ENCODE assay signal across 9 cellular contexts in genomic region chr10:48656928-48657327, GRCh38. TPM values are rescaled to one million over a fixed set of nuclear protein-coding genes. Genes with fewer than 3 reads are reported as not detected.
A peak's percentile ranks its signal among the peaks of the same experiment; 100 is the strongest.
DNase-seq lines count a peak whose midpoint lies in the region; ATAC-seq, FAIRE-seq and TF ChIP-seq lines count a peak whose summit lies in the region.
"Had no signal": no experiment of that assay in that cellular context is flagged by ENCODE, and none has a peak within 500 bp of the region (broad histone marks: within the 10 kb centered on the region; RNA-seq: fewer than 3 reads in every experiment).

No MANE protein-coding gene starts in this region.

- H3K27me3 ChIP-seq in AG04450 (ENCODE audit: control insufficient read depth, insufficient read depth, low read length) (peaks cover 5% of the 10 kb centered on the region), HCT116 (ENCODE audit: insufficient read depth, low read length) (peaks cover 14% of the 10 kb centered on the region), K562 (ENCODE audit: control insufficient read depth in 2 of 2, insufficient read depth in 2 of 2, low read length in 2 of 2) (peaks cover 2 to 33% of the 10 kb centered on the region in 2 experiments; a peak in 3 of 5 replicates)
- H3K27me3 ChIP-seq in naive thymus-derived CD4-positive, alpha-beta T cell (ENCODE audit: control insufficient read depth in 2 of 2, insufficient read depth in 2 of 2, low read length in 2 of 2) = no peaks in the 10 kb centered on the region

- no peak for TF ChIP-seq CTCF in AG04450 (IDR thresholded peaks at IDR 0.05; ENCODE audit: low read depth, low read length)
- TF ChIP-seq CTCF in HCT116 (IDR thresholded peaks at IDR 0.05 in 2 of 3, conservative IDR thresholded peaks at IDR 0.05 in 1 of 3; ENCODE audit: borderline replicate concordance in 1 of 3, insufficient read depth in 1 of 3, low read depth in 2 of 3, low read length in 2 of 3) = no peak
- no peak for TF ChIP-seq CTCF in K562 (IDR thresholded peaks at IDR 0.05 in 2 of 3, conservative IDR thresholded peaks at IDR 0.05 in 1 of 3; ENCODE audit: insufficient read depth in 2 of 3, low read depth in 1 of 3, low read length in 3 of 3)

- H3K9me3 ChIP-seq in AG04450 (ENCODE audit: control insufficient read depth, insufficient read depth, low read length) = no peaks in the 10 kb centered on the region
- no peaks in the 10 kb centered on the region for H3K9me3 ChIP-seq in HCT116 (ENCODE audit: control insufficient read depth in 1 of 2, insufficient read depth in 1 of 2, low read depth in 1 of 2, low read length in 2 of 2)
- no peaks in the 10 kb centered on the region for H3K9me3 ChIP-seq in K562 (replicated peaks; ENCODE audit: control insufficient read depth, insufficient read depth, low read depth, low read length)
- H3K9me3 ChIP-seq in naive thymus-derived CD4-positive, alpha-beta T cell (ENCODE audit: control insufficient read depth in 2 of 3, low read length in 3 of 3) = no peaks in the 10 kb centered on the region

- H3K4me3 Mint-ChIP-seq in naive thymus-derived CD4-positive, alpha-beta T cell = peak overlapping the region in 7 of 10 donors; percentile 80 to 91 (median 85)

- H3K4me3 ChIP-seq in AG04450 (ENCODE audit: low read depth, low read length) = peak overlapping the region; percentile 60
- peak overlapping the region; percentile 53 to 69 for H3K4me3 ChIP-seq in HCT116 (replicated peaks in 1 of 2; ENCODE audit: low read depth in 1 of 2, low read length in 2 of 2)
- peak overlapping the region; percentile 45; the same call in 1 of the 2 replicates for H3K4me3 ChIP-seq in K562
- H3K4me3 ChIP-seq in naive thymus-derived CD4-positive, alpha-beta T cell (ENCODE audit: low read length) = peak overlapping the region; percentile 70

- H3K4me2 ChIP-seq in HCT116 (ENCODE audit: low read length) (peak overlapping the region; percentile 98), K562 (ENCODE audit: insufficient read depth, low read length) (peak overlapping the region; percentile 72)

- in situ Hi-C loops in K562 (cut with MboI) = loop anchor here (5.0 to 10.0 kb wide), 3 partner anchors 105 to 858 kb away; no protein-coding TSS in a partner anchor

- TF ChIP-seq RAD21 in HCT116 (IDR thresholded peaks at IDR 0.05; ENCODE audit: low read depth) (no peak), K562 (CRISPR knock-in tag; conservative IDR thresholded peaks at IDR 0.05 in 1 of 2, IDR thresholded peaks at IDR 0.05 in 1 of 2) (no peak)

- BruUV-seq in HCT116 (replicated peaks; lab: Mats Ljungman, UMichigan) (no TSS peak), K562 (replicated peaks; lab: Mats Ljungman, UMichigan) (no TSS peak)

- DNase-seq in AG04450 (ENCODE audit: low read depth, low spot score) (no peak), HCT116 (ENCODE audit: low read depth, low spot score) (no peak), K562 (ENCODE audit: extremely low read depth in 1 of 4, low spot score in 3 of 4) (no peak), NCI-H2227 treated with DMSO at 0.1 percent for 48 hours (lab: John Stamatoyannopoulos, UW) (no peak), HUDEP-2 (lab: John Stamatoyannopoulos, UW; ENCODE audit: unreplicated experiment in 76 of 76) (no peak), GF-D8 (lab: John Stamatoyannopoulos, UW) (no peak)
- no peak for DNase-seq in naive thymus-derived CD4-positive, alpha-beta T cell

- H4K20me1 ChIP-seq in HCT116 (ENCODE audit: insufficient read depth) = no peaks in the 10 kb centered on the region
- H4K20me1 ChIP-seq in K562 (replicated peaks; ENCODE audit: control insufficient read depth, insufficient read depth, low read length) = no peaks in the 10 kb centered on the region; the same call in 1 of the 2 replicates

- TF ChIP-seq EP300 in K562 (IDR thresholded peaks at IDR 0.05; ENCODE audit: low read length) = no peak

- peaks cover 5 to 12% (median 7%) of the 10 kb centered on the region in 7 donors for H3K4me1 Mint-ChIP-seq in naive thymus-derived CD4-positive, alpha-beta T cell

- intact Hi-C loops in HCT116 (cut with micrococcal nuclease) = loop anchor here (1.0 to 10.0 kb wide), 5 partner anchors 52 to 856 kb away; partner anchors contain the start of gene ARHGAP22
- intact Hi-C loops in K562 (cut with micrococcal nuclease) = no loop called here
- intact Hi-C loops in naive thymus-derived CD4-positive, alpha-beta T cell (cut with micrococcal nuclease) = loop anchor here (1.0 to 10.0 kb wide), 7 partner anchors 50 to 738 kb away; partner anchors contain the start of genes ARHGAP22 (in 1 of the 2), DRGX (in 1 of the 2) and MAPK8 (in 1 of the 2)

- H3K4me1 ChIP-seq in HCT116 (ENCODE audit: control insufficient read depth in 1 of 2, insufficient read depth in 2 of 2, low read length in 2 of 2) (peaks cover 0 to 22% of the 10 kb centered on the region in 2 experiments; a peak in 2 of 4 replicates), K562 (replicated peaks in 1 of 2; ENCODE audit: control insufficient read depth in 2 of 2, insufficient read depth in 2 of 2, low read length in 2 of 2) (peaks cover 10 to 24% of the 10 kb centered on the region in 2 experiments; a peak in 4 of 5 replicates)
- peaks cover 4 to 5% of the 10 kb centered on the region in 2 donors for H3K4me1 ChIP-seq in naive thymus-derived CD4-positive, alpha-beta T cell (ENCODE audit: control insufficient read depth in 2 of 2, insufficient read depth in 2 of 2, low read length in 2 of 2)

- CTCF ChIA-PET in AG04450 (lab: Charles Lee) = interaction anchor here (0.6 to 5.9 kb wide), 97 partner anchors 8 to 1906 kb away, joined by 3 to 668 read pairs (median 6); partner anchors contain the start of genes ARHGAP22 and ERCC6
- CTCF ChIA-PET in HCT116 (lab: Charles Lee) = interaction anchor here (0.6 to 5.0 kb wide), 39 partner anchors 8 to 1662 kb away, joined by 3 to 86 read pairs (median 6); partner anchors contain the start of genes ARHGAP22 and ERCC6
- CTCF ChIA-PET in K562 (lab: Yijun Ruan, JAX; ENCODE audit: low intra/inter-chr PET ratio) = interaction anchor here (0.6 to 3.5 kb wide), 11 partner anchors 11 to 935 kb away, joined by 3 to 46 read pairs (median 7); no protein-coding TSS in a partner anchor
- CTCF ChIA-PET in naive thymus-derived CD4-positive, alpha-beta T cell (lab: Charles Lee) = interaction anchor here (0.8 to 3.1 kb wide), 5 partner anchors 20 to 856 kb away, joined by 3 to 19 read pairs (median 5); no protein-coding TSS in a partner anchor

- RAD21 ChIA-PET in HCT116 (lab: Charles Lee; ENCODE audit: low non-redundant PET in 1 of 2, low total read pairs in 2 of 2, uncharacterized antibody in 2 of 2, unreplicated experiment in 2 of 2) = interaction anchor here (1.0 to 1.6 kb wide), 5 partner anchors 50 to 290 kb away, joined by 3 to 12 read pairs (median 4); partner anchors contain the start of gene ARHGAP22 (in 1 of the 2)

- peaks cover 0 to 7% (median 0%) of the 10 kb centered on the region in 11 donors for H3K9me3 Mint-ChIP-seq in naive thymus-derived CD4-positive, alpha-beta T cell
- H3K9me3 Mint-ChIP-seq: activated T-helper 2 cell treated with anti-CD3 and anti-CD28 coated beads, Interferon-gamma antibody, Interleukin-2, Interleukin-4, amounts not matched to agents 10 μg/mL and 5 μg/mL and 100 μg/mL, durations not matched to agents 14 hours and 24 hours and 36 hours had no signal

- H3K27me3 Mint-ChIP-seq in naive thymus-derived CD4-positive, alpha-beta T cell = peaks cover 12 to 42% (median 19%) of the 10 kb centered on the region in 5 donors

- no peaks in the 10 kb centered on the region for H3K9me2 ChIP-seq in HCT116 (ENCODE audit: insufficient read depth)

- peak; percentile 40 for FAIRE-seq in K562 (lab: Jason Lieb, UNC)

- H3K27ac ChIP-seq in AG04450 (ENCODE audit: low read depth, low read length) = no peak overlapping the region
- H3K27ac ChIP-seq in HCT116 (ENCODE audit: low read depth, low read length) = peak overlapping the region; percentile 13; the same call in 1 of the 2 replicates
- H3K27ac ChIP-seq in K562 (ENCODE audit: extremely low read depth, low read depth, low read length) = no peak overlapping the region
- H3K27ac ChIP-seq in naive thymus-derived CD4-positive, alpha-beta T cell (ENCODE audit: low read depth, low read length) = no peak overlapping the region

- no peaks in the 10 kb centered on the region for H3K9me1 ChIP-seq in K562 (ENCODE audit: control insufficient read depth, insufficient read depth, low read length)

- H3K9ac ChIP-seq in HCT116 (ENCODE audit: low read length) (peak overlapping the region; percentile 25), K562 (ENCODE audit: insufficient read depth in 1 of 2, low read depth in 2 of 2, low read length in 2 of 2) (peak overlapping the region in 1 of 2 experiments; percentile 77; a peak in 2 of 4 replicates)

- no peaks in the 10 kb centered on the region for H3K79me2 ChIP-seq in HCT116 (ENCODE audit: insufficient read depth, low read length)
- H3K79me2 ChIP-seq in K562 (ENCODE audit: control insufficient read depth, insufficient read depth, low read length) = no peaks in the 10 kb centered on the region

- 6% methylated on average over 9 of the region's 9 CpGs for WGBS in K562 (ENCODE audit: insufficient coverage, low coverage, missing lambda C conversion rate)

- POLR2A ChIA-PET in AG04450 (lab: Yijun Ruan, JAX) (interaction anchor here (0.7 kb wide), 1 partner anchor 134 kb away, joined by 3 read pairs; no protein-coding TSS in a partner anchor), HCT116 (lab: Charles Lee) (interaction anchor here (1.4 kb wide), 1 partner anchor 49 kb away, joined by 5 read pairs; no protein-coding TSS in a partner anchor), K562 (lab: Yijun Ruan, JAX) (interaction anchor here (0.6 to 1.4 kb wide), 3 partner anchors 9 to 185 kb away, joined by 3 to 5 read pairs (median 4); no protein-coding TSS in a partner anchor)
- POLR2A ChIA-PET in naive thymus-derived CD4-positive, alpha-beta T cell (lab: Charles Lee) = no interaction called here

- H2AFZ ChIP-seq in HCT116 (ENCODE audit: low read depth, low read length, poor library complexity, severe bottlenecking) (no peak overlapping the region), K562 (ENCODE audit: low read depth, low read length) (peak overlapping the region; percentile 91)

- H3K36me3 Mint-ChIP-seq in naive thymus-derived CD4-positive, alpha-beta T cell = no peaks in the 10 kb centered on the region

- ATAC-seq in HCT116 (no peak), K562 (no peak), HG03159 (IDR thresholded peaks at IDR 0.05; ENCODE audit: unreplicated experiment) (no peak)
- ATAC-seq in naive thymus-derived CD4-positive, alpha-beta T cell = no peak

- H3K36me3 ChIP-seq in HCT116 (ENCODE audit: control insufficient read depth in 1 of 2, insufficient read depth in 2 of 2, low read length in 2 of 2) (no peaks in the 10 kb centered on the region), K562 (ENCODE audit: control insufficient read depth, insufficient read depth, low read length) (no peaks in the 10 kb centered on the region)
- H3K36me3 ChIP-seq in naive thymus-derived CD4-positive, alpha-beta T cell (ENCODE audit: control insufficient read depth in 2 of 3, insufficient read depth in 3 of 3, low read length in 3 of 3) = no peaks in the 10 kb centered on the region

- no peak overlapping the region for H3K27ac Mint-ChIP-seq in naive thymus-derived CD4-positive, alpha-beta T cell
- H3K27ac Mint-ChIP-seq: activated T-helper 2 cell treated with anti-CD3 and anti-CD28 coated beads, Interferon-gamma antibody, Interleukin-2, Interleukin-4, amounts not matched to agents 10 μg/mL and 5 μg/mL and 100 μg/mL, durations not matched to agents 14 hours and 24 hours and 36 hours had no signal

- TF ChIP-seq POLR2A in HCT116 (IDR thresholded peaks at IDR 0.05; ENCODE audit: borderline replicate concordance, extremely low read depth, insufficient read depth, insufficient read length) (no peak), K562 (conservative IDR thresholded peaks at IDR 0.05) (no peak)

RNA-seq across cellular contexts. Expression of gene WDFY4, which starts 27.7 kb away (rescaled TPM):
- polyA plus RNA-seq in AG04450 (2011; rRNA removed) = not detected in 2 replicates
- polyA minus RNA-seq in AG04450 (2011; rRNA and poly(A)+ RNA removed) = not detected in 2 replicates
- total RNA-seq in HCT116 (2021; ENCODE audit: unreplicated experiment) = 0.22 TPM
- polyA plus RNA-seq in HCT116 (2012) = not detected in 2 replicates
- 0.05 TPM in 1 of 2 replicates, not detected in the other for total RNA-seq in K562 (2011; cell fraction: chromatin; rRNA removed; ENCODE audit: low replicate concordance)
- total RNA-seq in K562 (2011; cell fraction: nucleolus; rRNA removed) = not detected in 2 replicates
- total RNA-seq in K562 (2011; cell fraction: nucleoplasm; rRNA removed) = not detected in 2 replicates
- not detected in 2 replicates for total RNA-seq in K562 (2014; rRNA removed)
- total RNA-seq in K562 (2014; rRNA removed; fragmentation: Illumina TruSeq; extraction: Trizol) = not detected in 2 replicates
- not detected in 2 replicates for total RNA-seq in K562 (2015; rRNA removed; fragmentation: Illumina TruSeq; extraction: Trizol)
- total RNA-seq in K562 (2021) = 0.02 and 0.29 TPM in 2 replicates
- polyA plus RNA-seq in K562 (2011; rRNA removed) = 0.05 TPM in 1 of 2 replicates, not detected in the other
- 0.01 and 0.03 TPM in 2 replicates for polyA plus RNA-seq in K562 (2011; cell fraction: cytosol; rRNA removed)
- 0.09 TPM in 1 of 2 replicates, not detected in the other for polyA plus RNA-seq in K562 (2011; cell fraction: nucleus; rRNA removed)
- 0.03 and 0.58 TPM in 2 replicates for polyA plus RNA-seq in K562 (2012)
- 0.08 TPM in 1 of 2 replicates, not detected in the other for polyA plus RNA-seq in K562 (2014; fragmentation: Illumina TruSeq; extraction: Trizol)
- under 1 TPM in 1 of 2 experiments, not detected in 1; 0.01 TPM for polyA plus RNA-seq in K562 (2014; fragmentation: Nextera tagmentation; extraction: Ambion mirVana)
- polyA plus RNA-seq in K562 (2014; rRNA removed) = 0.01 TPM in 1 of 2 replicates, not detected in the other
- polyA minus RNA-seq in K562 (2011; rRNA and poly(A)+ RNA removed) = not detected in 2 replicates
- polyA minus RNA-seq in K562 (2011; cell fraction: cytosol; rRNA and poly(A)+ RNA removed) = not detected in 2 replicates
- polyA minus RNA-seq in K562 (2011; cell fraction: nucleus; rRNA and poly(A)+ RNA removed) = not detected in 2 replicates
- 10 to 100 TPM in 1 of 5 experiments, 1 to 10 TPM in 3, under 1 TPM in 1; 0.56 to 39.3 (median 1.8) TPM for total RNA-seq in naive thymus-derived CD4-positive, alpha-beta T cell
- under 1 TPM; 0.12 to 0.63 TPM for polyA plus RNA-seq in naive thymus-derived CD4-positive, alpha-beta T cell

RNA-seq across cellular contexts. Expression of gene ARHGAP22, which starts 52.1 kb away (rescaled TPM):
- polyA plus RNA-seq in AG04450 (2011; rRNA removed) (8.2 and 9.6 TPM in 2 replicates), K562 (2011; rRNA removed) (12.3 and 13.1 TPM in 2 replicates), K562 (2014; fragmentation: Illumina TruSeq; extraction: Trizol) (8.7 and 12.5 TPM in 2 replicates), K562 (2014; fragmentation: Nextera tagmentation; extraction: Ambion mirVana) (1 to 10 TPM; 1.3 to 1.4 TPM), K562 (2014; rRNA removed) (19.3 and 22.3 TPM in 2 replicates)
- polyA minus RNA-seq in AG04450 (2011; rRNA and poly(A)+ RNA removed) = 13.6 and 14.3 TPM in 2 replicates
- total RNA-seq in HCT116 (2021; ENCODE audit: unreplicated experiment) (9.9 TPM), K562 (2014; rRNA removed) (23.2 and 30.0 TPM in 2 replicates), K562 (2014; rRNA removed; fragmentation: Illumina TruSeq; extraction: Trizol) (7.8 and 8.6 TPM in 2 replicates), K562 (2015; rRNA removed; fragmentation: Illumina TruSeq; extraction: Trizol) (12.4 and 12.7 TPM in 2 replicates), K562 (2021) (28.1 and 29.3 TPM in 2 replicates)
- 4.7 and 6.3 TPM in 2 replicates for polyA plus RNA-seq in HCT116 (2012)
- 9.9 and 13.9 TPM in 2 replicates for total RNA-seq in K562 (2011; cell fraction: chromatin; rRNA removed; ENCODE audit: low replicate concordance)
- total RNA-seq in K562 (2011; cell fraction: nucleolus; rRNA removed) = 10.7 and 11.5 TPM in 2 replicates
- 8.2 and 9.7 TPM in 2 replicates for total RNA-seq in K562 (2011; cell fraction: nucleoplasm; rRNA removed)
- 12.0 and 31.3 TPM in 2 replicates for polyA plus RNA-seq in K562 (2011; cell fraction: cytosol; rRNA removed)
- polyA plus RNA-seq in K562 (2011; cell fraction: nucleus; rRNA removed) = 19.7 and 38.0 TPM in 2 replicates
- 6.0 and 12.9 TPM in 2 replicates for polyA plus RNA-seq in K562 (2012)
- polyA minus RNA-seq in K562 (2011; rRNA and poly(A)+ RNA removed) = 7.5 and 11.3 TPM in 2 replicates
- 15.5 and 16.6 TPM in 2 replicates for polyA minus RNA-seq in K562 (2011; cell fraction: cytosol; rRNA and poly(A)+ RNA removed)
- 9.4 and 13.7 TPM in 2 replicates for polyA minus RNA-seq in K562 (2011; cell fraction: nucleus; rRNA and poly(A)+ RNA removed)
- total RNA-seq in naive thymus-derived CD4-positive, alpha-beta T cell = 1 to 10 TPM in 2 of 5 experiments, under 1 TPM in 2, not detected in 1; 0.37 to 2.9 (median 1.1) TPM
- polyA plus RNA-seq in naive thymus-derived CD4-positive, alpha-beta T cell = not detected
